ENCODE assay signal across 15 cellular contexts in genomic region chr12:104551313-104551931, GRCh38.
DNase-seq lines count a peak whose midpoint lies in the region; ATAC-seq and FAIRE-seq lines count a peak whose summit lies in the region.
"Had no signal": no experiment of that assay in that cellular context is flagged by ENCODE, and none has a peak within 500 bp of the region (broad histone marks: within the 10 kb centered on the region; RNA-seq: fewer than 3 reads in every experiment).

No MANE protein-coding gene starts in this region.

- H3K27ac Mint-ChIP-seq in naive B cell = peak overlapping the region in 5 of 6 donors; percentile 29 to 91 (median 43)

- ATAC-seq in HG03066 (IDR thresholded peaks at IDR 0.05; ENCODE audit: low read depth, unreplicated experiment) = peak; percentile 66
- ATAC-seq in naive B cell (ENCODE audit: low read depth in 2 of 2) = peak; percentile 20 to 50
- ATAC-seq: gastroesophageal sphincter had no signal

- peak; percentile 78 for FAIRE-seq in GM19239 (lab: Jason Lieb, UNC)

- H3K4me3 ChIP-seq in GM08714 (ENCODE audit: low read length) = peak overlapping the region; percentile 8; the same call in 1 of the 2 replicates
- H3K4me3 ChIP-seq: gastroesophageal sphincter, SK-N-MC had no signal

- peaks cover 3 to 12% (median 7%) of the 10 kb centered on the region in 7 donors for H3K9me3 Mint-ChIP-seq in naive B cell

- peaks cover 66 to 91% (median 91%) of the 10 kb centered on the region in 3 donors for H3K4me1 Mint-ChIP-seq in naive B cell

- H3K27me3 Mint-ChIP-seq in naive B cell = no peaks in the 10 kb centered on the region

- H3K36me3 Mint-ChIP-seq in naive B cell = peaks cover 13 to 20% of the 10 kb centered on the region in 2 donors

- DNase-seq in GM19239 (ENCODE audit: insufficient read length, low spot score) (no peak), naive B cell (no peak), NCI-H748 treated with DMSO at 0.1 percent for 48 hours (lab: John Stamatoyannopoulos, UW) (no peak), NCI-H2196 treated with DMSO at 0.1 percent for 48 hours (lab: John Stamatoyannopoulos, UW; ENCODE audit: unreplicated experiment) (no peak)
- DNase-seq in activated CD8-positive, alpha-beta memory T cell treated with anti-CD3 and anti-CD28 coated beads, Interleukin-2, amount 50 U/mL, for 48 hours = no peak
- DNase-seq: activated CD4-positive, alpha-beta T cell treated with anti-CD3 and anti-CD28 coated beads, Interleukin-2, amount 50 U/mL, for 4 hours; DMS53; mesenchymal stem cell; NCI-H1048; NCI-H226; stimulated activated CD4-positive, alpha-beta T cell treated with anti-CD3 and anti-CD28 coated beads, Interleukin-4, amount 100 ng/mL, for 24 hours had no signal

- H3K4me3 Mint-ChIP-seq in naive B cell = peak overlapping the region in 3 of 8 donors; percentile 2 to 36 (median 5)
